In genomic region chr10:45373783-45374450, GRCh38 we compare ENCODE assay signal across 1 cellular context.
TF ChIP-seq lines count a peak whose summit lies in the region.

ALOX5 (plus strand) TSS chr10:45374216; CDS start chr10:45374280, 64 bp downstream.

TF ChIP-seq in H1, 55 proteins besides CTCF, POLR2A, EP300 and RAD21 (continued from another document):
- TF ChIP-seq ATF3 (IDR thresholded peaks at IDR 0.05; ENCODE audit: insufficient read depth, low read depth, low read length) (no peak), FOSL1 (IDR thresholded peaks at IDR 0.05; ENCODE audit: insufficient read depth, low read depth, low read length) (no peak), SIRT6 (IDR thresholded peaks at IDR 0.05; ENCODE audit: low read length) (no peak), SAP30 (IDR thresholded peaks at IDR 0.05; ENCODE audit: insufficient read depth, insufficient replicate concordance, low read length) (no peak), YY1 (IDR thresholded peaks at IDR 0.05; ENCODE audit: low read depth, low read length) (no peak), TBP (IDR thresholded peaks at IDR 0.05; ENCODE audit: low read depth, low read length) (peak; percentile 34; the same call in 1 of the 2 replicates), JUN (IDR thresholded peaks at IDR 0.05; ENCODE audit: low read depth, low read length) (no peak), BACH1 (IDR thresholded peaks at IDR 0.05; ENCODE audit: low read length) (no peak), RXRA (IDR thresholded peaks at IDR 0.05; ENCODE audit: insufficient read depth, low read depth, low read length) (no peak), TCF12 (IDR thresholded peaks at IDR 0.05; ENCODE audit: low read depth, low read length) (no peak), ASH2L (IDR thresholded peaks at IDR 0.05; ENCODE audit: low read length) (no peak), JUND (IDR thresholded peaks at IDR 0.05; ENCODE audit: low read length) (no peak), ATF2 (IDR thresholded peaks at IDR 0.05; ENCODE audit: low read length) (no peak), SP4 (IDR thresholded peaks at IDR 0.05; ENCODE audit: low read length) (no peak), RBBP5 (IDR thresholded peaks at IDR 0.05; ENCODE audit: borderline replicate concordance, low read depth, low read length) (no peak), KDM4A (IDR thresholded peaks at IDR 0.05; ENCODE audit: low read depth, low read length, severe bottlenecking) (peak; percentile 88), TAF7 (optimal IDR thresholded peaks at IDR 0.05; ENCODE audit: borderline replicate concordance, low read depth, low read length) (no peak), SUZ12 (IDR thresholded peaks at IDR 0.05; ENCODE audit: low read length) (peak; percentile 32), EZH2 (IDR thresholded peaks at IDR 0.05; ENCODE audit: low read depth, low read length, severe bottlenecking) (no peak), MAFK (IDR thresholded peaks at IDR 0.05; ENCODE audit: low read depth, low read length) (no peak), CHD1 (IDR thresholded peaks at IDR 0.05; ENCODE audit: low read depth, low read length) (no peak), NANOG (IDR thresholded peaks at IDR 0.05; ENCODE audit: insufficient read depth, low read depth, low read length, poor library complexity, severe bottlenecking) (no peak), PHF8 (conservative IDR thresholded peaks at IDR 0.05; ENCODE audit: low read depth, low read length) (no peak), CREB1 (IDR thresholded peaks at IDR 0.05) (no peak), POU5F1 (IDR thresholded peaks at IDR 0.05; ENCODE audit: low read depth, low read length) (no peak), TEAD4 (IDR thresholded peaks at IDR 0.05; ENCODE audit: low read depth, low read length) (no peak), SRF (IDR thresholded peaks at IDR 0.05; ENCODE audit: low read depth, low read length) (no peak), POLR2AphosphoS5 (IDR thresholded peaks at IDR 0.05; ENCODE audit: low read depth, low read length) (no peak), KDM1A (IDR thresholded peaks at IDR 0.05; ENCODE audit: borderline replicate concordance, low read length) (no peak), CHD2 (IDR thresholded peaks at IDR 0.05; ENCODE audit: low read length) (no peak), GABPA (IDR thresholded peaks at IDR 0.05; ENCODE audit: borderline replicate concordance, insufficient read depth, low read length) (no peak), CTBP2 (IDR thresholded peaks at IDR 0.05; ENCODE audit: borderline replicate concordance, insufficient read depth, insufficient read length, low read length) (no peak), SIN3A (conservative IDR thresholded peaks at IDR 0.05 in 1 of 2, IDR thresholded peaks at IDR 0.05 in 1 of 2; ENCODE audit: low read depth in 1 of 2, low read length in 2 of 2) (no peak), USF2 (IDR thresholded peaks at IDR 0.05; ENCODE audit: low read length) (no peak), SIX5 (IDR thresholded peaks at IDR 0.05; ENCODE audit: low read depth, low read length) (no peak), HDAC2 (IDR thresholded peaks at IDR 0.05; ENCODE audit: borderline replicate concordance in 1 of 2, low read depth in 2 of 2, low read length in 2 of 2) (no peak), GTF2F1 (IDR thresholded peaks at IDR 0.05; ENCODE audit: borderline replicate concordance, low read depth, low read length) (no peak), CBX8 (IDR thresholded peaks at IDR 0.05; ENCODE audit: borderline replicate concordance, low read depth, low read length) (no peak), TAF1 (IDR thresholded peaks at IDR 0.05; ENCODE audit: low read depth, low read length) (0 out of 2 replicates have a peak, but pooled peaks have one; percentile 28), BRCA1 (IDR thresholded peaks at IDR 0.05; ENCODE audit: low read depth, low read length) (no peak), MAX (IDR thresholded peaks at IDR 0.05) (peak; percentile 51), RFX5 (IDR thresholded peaks at IDR 0.05; ENCODE audit: borderline replicate concordance, low read depth, low read length) (no peak), RNF2 (IDR thresholded peaks at IDR 0.05; ENCODE audit: borderline replicate concordance, low read depth, low read length, missing control alignments, poor library complexity, severe bottlenecking) (no peak), NRF1 (IDR thresholded peaks at IDR 0.05; ENCODE audit: low read depth, low read length) (no peak), SP2 (IDR thresholded peaks at IDR 0.05; ENCODE audit: low read length) (no peak), KDM5A (IDR thresholded peaks at IDR 0.05; ENCODE audit: low read length) (no peak), SP1 (IDR thresholded peaks at IDR 0.05; ENCODE audit: low read depth, low read length) (no peak), CHD7 (IDR thresholded peaks at IDR 0.05; ENCODE audit: insufficient replicate concordance, low read length) (no peak), EGR1 (IDR thresholded peaks at IDR 0.05; ENCODE audit: borderline replicate concordance, low read depth, low read length) (peak; percentile 50; the same call in 1 of the 2 replicates)
